ENCODE assay signal across 20 cellular contexts in the genomic region with DNA sequence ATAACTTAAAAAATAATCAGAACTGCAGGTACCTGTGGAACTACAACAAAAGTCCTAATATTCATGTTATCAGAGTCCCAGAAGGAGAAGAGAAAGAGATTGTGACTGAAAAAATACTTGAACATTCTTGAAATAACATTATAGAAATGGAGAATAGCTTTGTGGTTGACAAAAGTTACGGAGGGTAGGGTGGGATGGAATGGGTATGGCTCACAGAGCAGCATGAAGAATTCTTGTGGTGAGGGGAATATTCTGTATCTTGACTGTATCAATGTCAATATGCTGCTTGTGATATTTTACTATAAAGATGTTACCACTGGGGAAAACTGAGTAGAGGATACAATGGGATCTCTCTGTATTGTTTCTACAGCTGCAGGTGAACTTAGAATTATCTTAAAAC.
DNase-seq lines count a peak whose midpoint lies in the region; ATAC-seq and TF ChIP-seq lines count a peak whose summit lies in the region.
"Had no signal": no experiment of that assay in that cellular context is flagged by ENCODE, and none has a peak within 500 bp of the region (broad histone marks: within the 10 kb centered on the region; RNA-seq: fewer than 3 reads in every experiment).

No MANE protein-coding gene starts in this region.

- H3K4me1 Mint-ChIP-seq in GM23338: peaks cover 47% of the 10 kb centered on the region
- peaks cover 47% of the 10 kb centered on the region for H3K4me1 Mint-ChIP-seq in chondrocyte (ENCODE audit: low read depth)
- peaks cover 0 to 10% of the 10 kb centered on the region in 2 donors for H3K4me1 Mint-ChIP-seq in immature natural killer cell
- H3K4me1 Mint-ChIP-seq in activated CD4-positive, alpha-beta memory T cell treated with anti-CD3 and anti-CD28 coated beads for 36 hours (ENCODE audit: low read depth): no peaks in the 10 kb centered on the region
- H3K4me1 Mint-ChIP-seq: B cell had no signal

- no peak overlapping the region for H2BK15ac ChIP-seq in IMR-90 (ENCODE audit: low read depth, low read length)

- no peak overlapping the region for H3K4ac ChIP-seq in IMR-90 (ENCODE audit: low read depth, low read length)

- H3K27ac Mint-ChIP-seq in GM23338: peak overlapping the region; percentile 26; the same call in 1 of the 2 replicates
- H3K27ac Mint-ChIP-seq in chondrocyte (ENCODE audit: unreplicated experiment): peak overlapping the region; percentile 59
- H3K27ac Mint-ChIP-seq in immature natural killer cell: no peak overlapping the region
- H3K27ac Mint-ChIP-seq in activated CD4-positive, alpha-beta memory T cell treated with anti-CD3 and anti-CD28 coated beads for 36 hours: no peak overlapping the region
- H3K27ac Mint-ChIP-seq: B cell had no signal

- ATAC-seq in GM23338: no peak
- no peak for ATAC-seq in IMR-90 (ENCODE audit: low read depth)
- no peak for ATAC-seq in HG03175 (IDR thresholded peaks at IDR 0.05; ENCODE audit: unreplicated experiment)
- ATAC-seq: A549, Right ventricle myocardium inferior had no signal

- POLR2A ChIA-PET in IMR-90 (lab: Charles Lee; ENCODE audit: unreplicated experiment): no interaction called here
- POLR2A ChIA-PET in activated CD4-positive, alpha-beta memory T cell treated with anti-CD3 and anti-CD28 coated beads for 36 hours (lab: Charles Lee): no interaction called here

- no peak overlapping the region for H4K5ac ChIP-seq in IMR-90 (ENCODE audit: low read depth, low read length)

- H3K56ac ChIP-seq in IMR-90 (ENCODE audit: extremely low read depth, insufficient read depth, low read length): no peak overlapping the region

- H3K18ac ChIP-seq in IMR-90 (ENCODE audit: low read depth, low read length): peak overlapping the region; percentile 3; the same call in 1 of the 2 replicates

- H3K9me3 ChIP-seq in IMR-90 (ENCODE audit: control insufficient read depth, insufficient read depth, low read length) (no peaks in the 10 kb centered on the region), osteoblast (ENCODE audit: low read depth, low read length) (no peaks in the 10 kb centered on the region)
- H3K9me3 ChIP-seq: A549, HAP-1, SJSA1 had no signal

- peak overlapping the region; percentile 32 for H2BK5ac ChIP-seq in IMR-90 (ENCODE audit: low read depth, low read length, poor library complexity, severe bottlenecking)

- H3K79me2 ChIP-seq in GM23338 (replicated peaks; ENCODE audit: insufficient read depth): peaks cover 9% of the 10 kb centered on the region; the same call in 1 of the 2 replicates
- peaks cover 56% of the 10 kb centered on the region for H3K79me2 ChIP-seq in osteoblast (ENCODE audit: insufficient read depth, low read length)

- no peaks in the 10 kb centered on the region for H3K9me2 ChIP-seq in GM23338 (ENCODE audit: insufficient read depth)

- H3K14ac ChIP-seq in IMR-90 (replicated peaks; ENCODE audit: low read depth, low read length): 0 out of 2 replicates have a peak overlapping the region, but pooled peaks have one; percentile 25

- H2AFZ ChIP-seq in GM23338 (no peak overlapping the region), IMR-90 (replicated peaks; ENCODE audit: low read length, poor library complexity) (no peak overlapping the region), osteoblast (ENCODE audit: low read length) (no peak overlapping the region)

- H2BK20ac ChIP-seq in IMR-90 (ENCODE audit: low read depth, low read length): no peak overlapping the region

- no peak for DNase-seq in GM23338 (ENCODE audit: low spot score)
- DNase-seq in IMR-90: no peak
- no peak for DNase-seq in chondrocyte (ENCODE audit: low spot score)
- no peak for DNase-seq in osteoblast (ENCODE audit: insufficient read length, low spot score, missing footprints)
- no peak for DNase-seq in glomerular visceral epithelial cell (ENCODE audit: extremely low spot score)
- DNase-seq in immature natural killer cell: no peak
- DNase-seq in activated CD4-positive, alpha-beta memory T cell treated with anti-CD3 and anti-CD28 coated beads for 36 hours: no peak
- DNase-seq: NCI-H1105, NCI-H146, NCI-H2081, NCI-H2171, NCI-H524 treated with DMSO at 0.1 percent for 48 hours, NCI-H82 had no signal

- peak overlapping the region; percentile 37; the same call in 1 of the 2 replicates for H3K23ac ChIP-seq in IMR-90 (ENCODE audit: low read depth, low read length)

- no peak overlapping the region for H2AK5ac ChIP-seq in IMR-90 (ENCODE audit: low read depth, low read length)

- H3K4me3 Mint-ChIP-seq in GM23338 (no peak overlapping the region), chondrocyte (ENCODE audit: unreplicated experiment) (no peak overlapping the region), immature natural killer cell (no peak overlapping the region)
- no peak overlapping the region for H3K4me3 Mint-ChIP-seq in activated CD4-positive, alpha-beta memory T cell treated with anti-CD3 and anti-CD28 coated beads for 36 hours
- H3K4me3 Mint-ChIP-seq: B cell had no signal

- H4K8ac ChIP-seq in IMR-90 (ENCODE audit: low read depth in 2 of 2, low read length in 2 of 2): peak overlapping the region in 1 of 2 experiments; percentile 39; a peak in 1 of 4 replicates

- no peak for TF ChIP-seq POLR2A in IMR-90 (IDR thresholded peaks at IDR 0.05; ENCODE audit: low read depth, low read length)

- H4K91ac ChIP-seq in IMR-90 (ENCODE audit: insufficient read depth, low read depth, low read length): no peak overlapping the region

- H3K4me1 ChIP-seq in GM23338 (ENCODE audit: insufficient read depth) (peaks cover 44% of the 10 kb centered on the region), IMR-90 (ENCODE audit: control insufficient read depth, insufficient read depth, low read length) (peaks cover 17% of the 10 kb centered on the region), osteoblast (ENCODE audit: insufficient read depth, low read length) (peaks cover 12% of the 10 kb centered on the region)

- H3K4me3 ChIP-seq in GM23338 (no peak overlapping the region), IMR-90 (ENCODE audit: insufficient read depth, low read depth, low read length) (no peak overlapping the region), osteoblast (ENCODE audit: insufficient read depth, low read length) (no peak overlapping the region)
- H3K4me3 ChIP-seq: A549, HAP-1, SJSA1 had no signal

- H3K27ac ChIP-seq in GM23338 (ENCODE audit: low read depth): no peak overlapping the region
- H3K27ac ChIP-seq in IMR-90 (ENCODE audit: insufficient read depth, low read length): no peak overlapping the region
- peak overlapping the region; percentile 31 for H3K27ac ChIP-seq in osteoblast (ENCODE audit: low read depth, low read length)
- H3K27ac ChIP-seq: A549, KMS-11, SJSA1 had no signal

- dilution Hi-C loops in IMR-90 (cut with HindIII; ENCODE audit: low sequenced_read_pairs, unreplicated experiment): no loop called here

- H2AK9ac ChIP-seq in IMR-90 (replicated peaks; ENCODE audit: low read depth, low read length, poor library complexity): no peak overlapping the region

- H3F3A ChIP-seq in GM23338 (replicated peaks; ENCODE audit: low read depth): no peaks in the 10 kb centered on the region

- WGBS in IMR-90 (ENCODE audit: extremely low coverage in 2 of 2, insufficient read length in 1 of 2), 2 experiments: no CpG with 5 or more reads among the region's 1 CpG

- H3K4me2 ChIP-seq in GM23338 (no peak overlapping the region), IMR-90 (ENCODE audit: low read depth, low read length) (no peak overlapping the region), osteoblast (ENCODE audit: insufficient read depth, low read length) (no peak overlapping the region)
- H3K4me2 ChIP-seq: A549, KMS-11 had no signal

- H3K27me3 ChIP-seq in GM23338 (ENCODE audit: insufficient read depth) (no peaks in the 10 kb centered on the region), IMR-90 (ENCODE audit: control insufficient read depth, insufficient read depth, low read length) (no peaks in the 10 kb centered on the region), osteoblast (ENCODE audit: insufficient read depth, low read length) (no peaks in the 10 kb centered on the region)
- H3K27me3 ChIP-seq: SJSA1 had no signal

- CTCF ChIA-PET in IMR-90 (lab: Yijun Ruan, JAX): interaction anchor here (0.9 to 1.3 kb wide), 2 partner anchors 31 to 171 kb away, joined by 3 read pairs; no protein-coding TSS in a partner anchor
- CTCF ChIA-PET in activated CD4-positive, alpha-beta memory T cell treated with anti-CD3 and anti-CD28 coated beads for 36 hours (lab: Charles Lee): no interaction called here

- no peaks in the 10 kb centered on the region for H4K20me1 ChIP-seq in GM23338 (replicated peaks; ENCODE audit: insufficient read depth)
- peaks cover 5% of the 10 kb centered on the region; the same call in 1 of the 2 replicates for H4K20me1 ChIP-seq in IMR-90 (ENCODE audit: insufficient read depth, low read length)
- H4K20me1 ChIP-seq in osteoblast (ENCODE audit: insufficient read depth, low read length): no peaks in the 10 kb centered on the region

- TF ChIP-seq RAD21 in IMR-90 (IDR thresholded peaks at IDR 0.05; ENCODE audit: low read length): no peak

- intact Hi-C loops in IMR-90 (cut with micrococcal nuclease): no loop called here
- intact Hi-C loops in activated CD4-positive, alpha-beta memory T cell treated with anti-CD3 and anti-CD28 coated beads for 36 hours (cut with micrococcal nuclease): no loop called here

- H3K36me3 ChIP-seq in GM23338 (ENCODE audit: insufficient read depth) (peaks cover 3% of the 10 kb centered on the region; the same call in 1 of the 2 replicates), IMR-90 (ENCODE audit: control insufficient read depth, insufficient read depth, low read length) (peaks cover 15% of the 10 kb centered on the region), osteoblast (ENCODE audit: insufficient read depth, low read length) (peaks cover 27% of the 10 kb centered on the region)

- no peaks in the 10 kb centered on the region for H3K27me3 Mint-ChIP-seq in GM23338 (ENCODE audit: insufficient read depth, low read depth, poor library complexity)
- no peaks in the 10 kb centered on the region for H3K27me3 Mint-ChIP-seq in chondrocyte (ENCODE audit: low read depth)
- peaks cover 0 to 2% (median 0%) of the 10 kb centered on the region in 3 donors for H3K27me3 Mint-ChIP-seq in immature natural killer cell (ENCODE audit: low read depth in 3 of 3)
- H3K27me3 Mint-ChIP-seq in activated CD4-positive, alpha-beta memory T cell treated with anti-CD3 and anti-CD28 coated beads for 36 hours: no peaks in the 10 kb centered on the region
- H3K27me3 Mint-ChIP-seq: B cell had no signal

- no TSS peak for BruUV-seq in IMR-90 (replicated peaks; lab: Mats Ljungman, UMichigan)

- no peak for TF ChIP-seq CTCF in GM23338 (conservative IDR thresholded peaks at IDR 0.05; ENCODE audit: low read depth in 2 of 2)
- no peak for TF ChIP-seq CTCF in IMR-90 (conservative IDR thresholded peaks at IDR 0.05; ENCODE audit: low read depth, low read length)
- TF ChIP-seq CTCF in chondrocyte (IDR thresholded peaks at IDR 0.05): no peak
- no peak for TF ChIP-seq CTCF in osteoblast (IDR thresholded peaks at IDR 0.05; ENCODE audit: extremely low read depth, low read depth, low read length)

- H3K9me1 ChIP-seq in IMR-90 (ENCODE audit: insufficient read depth, low read length): peaks cover 11% of the 10 kb centered on the region

- no peak overlapping the region for H2BK120ac ChIP-seq in IMR-90 (ENCODE audit: low read depth, low read length)

- no peak overlapping the region for H3K9ac ChIP-seq in IMR-90 (ENCODE audit: low read depth, low read length)
- H3K9ac ChIP-seq: KMS-11 had no signal

- in situ Hi-C loops in IMR-90 (cut with MboI; ENCODE audit: low sequenced_read_pairs): no loop called here

- H3K36me3 Mint-ChIP-seq in GM23338 (ENCODE audit: low read depth) (peaks cover 24% of the 10 kb centered on the region; the same call in 2 of the 3 replicates), chondrocyte (ENCODE audit: low read depth) (peaks cover 14% of the 10 kb centered on the region), immature natural killer cell (peaks cover 0 to 14% (median 0%) of the 10 kb centered on the region in 3 donors)
- no peaks in the 10 kb centered on the region for H3K36me3 Mint-ChIP-seq in activated CD4-positive, alpha-beta memory T cell treated with anti-CD3 and anti-CD28 coated beads for 36 hours

- H3K9me3 Mint-ChIP-seq in GM23338: no peaks in the 10 kb centered on the region
- peaks cover 6% of the 10 kb centered on the region for H3K9me3 Mint-ChIP-seq in chondrocyte (ENCODE audit: low read depth)
- peaks cover 0 to 8% (median 0%) of the 10 kb centered on the region in 6 donors for H3K9me3 Mint-ChIP-seq in immature natural killer cell
- H3K9me3 Mint-ChIP-seq in activated CD4-positive, alpha-beta memory T cell treated with anti-CD3 and anti-CD28 coated beads for 36 hours: no peaks in the 10 kb centered on the region

- peaks cover 22 to 50% of the 10 kb centered on the region in 2 experiments for H3K79me1 ChIP-seq in IMR-90 (ENCODE audit: low read depth in 1 of 2, low read length in 2 of 2)

Comparison
In these comparisons a context has a peak if more than half of its experiments do, and no peak if none do; other contexts are left out.
1. H3K27ac Mint-ChIP-seq: peak in GM23338 (single experiment) and chondrocyte (single experiment); none in immature natural killer cell (0 of 6) and activated CD4-positive, alpha-beta memory T cell treated with anti-CD3 and anti-CD28 coated beads for 36 hours (single experiment).